ENCODE assay signal across 1 cellular context in the genomic region with DNA sequence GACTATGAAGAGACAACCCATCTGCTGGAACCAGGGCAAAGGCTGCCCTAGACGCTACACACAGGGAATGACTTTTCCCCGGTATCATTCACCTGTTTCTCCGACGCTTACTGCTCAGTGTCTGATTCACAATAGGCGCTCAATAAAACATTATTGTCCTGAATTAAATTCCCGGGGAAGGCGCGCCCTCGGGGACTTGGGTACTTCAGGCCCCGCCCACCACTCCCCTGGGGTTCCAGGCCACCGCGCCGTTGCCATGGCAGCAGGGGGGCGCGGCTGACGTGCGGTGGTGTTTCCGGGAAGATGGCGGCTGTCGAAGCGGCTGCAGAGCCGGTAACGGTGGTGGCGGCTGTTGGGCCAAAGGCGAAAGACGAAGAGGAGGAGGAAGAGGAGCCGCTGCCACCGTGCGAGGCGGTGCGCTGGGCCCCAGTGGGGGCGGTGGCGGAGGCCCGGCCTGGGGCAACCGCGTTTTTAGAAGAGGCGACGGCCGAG.
TF ChIP-seq lines count a peak whose summit lies in the region.

TSS of gene RUNDC1 (plus strand) at position 292 of the 492 bp plus-strand sequence. CDS start at position 304, 12 bp downstream.

TF ChIP-seq in K562, 482 proteins besides CTCF, POLR2A, EP300 and RAD21 (continued from another document and continues in another):
- TF ChIP-seq, protein P1, sequence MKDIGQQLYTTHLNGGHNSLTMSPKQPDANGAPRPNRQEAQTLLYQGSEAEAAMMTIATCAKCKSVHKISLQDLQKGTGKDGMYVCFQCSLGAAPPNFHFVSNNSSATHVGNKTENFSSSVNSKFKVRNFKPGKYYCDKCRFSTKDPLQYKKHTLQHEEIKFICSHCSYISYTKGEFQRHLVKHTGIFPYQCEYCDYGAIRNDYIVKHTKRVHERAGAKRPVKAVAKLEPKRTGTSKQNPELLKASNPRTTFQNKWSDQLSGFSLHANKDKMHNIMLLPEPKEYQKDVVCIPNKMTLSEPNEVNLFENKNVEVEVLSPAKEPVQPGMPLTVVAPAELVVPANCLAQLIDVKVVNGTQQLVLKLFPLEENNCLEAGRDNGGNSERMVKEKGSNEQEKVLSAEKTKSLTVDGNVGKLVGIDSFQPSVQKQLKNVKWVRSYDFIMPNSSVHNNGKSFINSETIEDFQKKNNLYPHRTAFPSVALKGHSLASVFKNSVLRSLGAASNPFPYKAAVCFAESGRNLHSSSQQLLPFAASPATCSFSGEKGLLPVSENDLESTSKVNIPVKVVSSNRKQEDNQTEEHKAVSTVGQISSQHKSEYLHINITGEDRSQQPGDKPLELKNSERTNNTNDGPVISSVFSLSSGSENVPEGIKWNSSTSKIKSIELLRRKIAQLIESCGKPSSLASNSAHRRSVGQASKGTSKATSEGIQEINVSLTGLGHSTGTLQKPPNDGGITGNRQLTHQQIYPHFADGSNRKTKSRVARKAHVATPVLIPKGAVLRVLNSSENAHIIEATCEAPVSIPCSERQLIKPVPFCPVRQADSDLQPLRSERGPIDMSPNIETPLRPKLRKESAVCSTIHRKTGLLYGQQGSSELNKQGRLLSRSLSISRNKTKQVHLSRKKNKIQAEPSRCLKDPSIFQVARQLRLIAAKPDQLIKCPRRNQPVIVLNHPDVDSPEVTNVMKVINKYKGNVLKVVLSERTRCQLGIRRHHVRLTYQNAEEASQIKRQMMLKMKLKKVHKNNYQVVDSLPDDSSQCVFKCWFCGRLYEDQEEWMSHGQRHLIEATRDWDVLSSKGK (CRISPR knock-in tag; IDR thresholded peaks at IDR 0.05) = no peak
- no peak for TF ChIP-seq ZNF140 (CRISPR knock-in tag; IDR thresholded peaks at IDR 0.05)
- TF ChIP-seq RAD51 (IDR thresholded peaks at IDR 0.05; ENCODE audit: borderline replicate concordance, low read depth) = no peak
- no peak for TF ChIP-seq ZNF444 (CRISPR knock-in tag; IDR thresholded peaks at IDR 0.05)
- no peak for TF ChIP-seq SNRNP70 (optimal IDR thresholded peaks at IDR 0.05; ENCODE audit: low read depth, low read length)
- no peak for TF ChIP-seq TCFL5 (CRISPR knock-in tag; conservative IDR thresholded peaks at IDR 0.05)
- TF ChIP-seq ZNF79 (CRISPR knock-in tag; IDR thresholded peaks at IDR 0.05; ENCODE audit: low read depth) = no peak
- TF ChIP-seq RBM22 (IDR thresholded peaks at IDR 0.05; ENCODE audit: low read depth, low read length, poor library complexity, severe bottlenecking) = peak; percentile 97
- TF ChIP-seq ZNF584 (CRISPR knock-in tag; IDR thresholded peaks at IDR 0.05; ENCODE audit: low read depth) = no peak; the same call in 1 of the 2 replicates
- no peak for TF ChIP-seq WHSC1 (IDR thresholded peaks at IDR 0.05; ENCODE audit: low read length)
- TF ChIP-seq ZNF316 (IDR thresholded peaks at IDR 0.05) = no peak
- no peak for TF ChIP-seq ATF4 (CRISPR knock-in tag; IDR thresholded peaks at IDR 0.05)
- TF ChIP-seq ZNF740 (CRISPR knock-in tag; IDR thresholded peaks at IDR 0.05) = no peak
- no peak for TF ChIP-seq ZNF740 (tag; IDR thresholded peaks at IDR 0.05)
- TF ChIP-seq RBM39 (optimal IDR thresholded peaks at IDR 0.05; ENCODE audit: low read depth, low read length) = no peak
- no peak for TF ChIP-seq RB1 (IDR thresholded peaks at IDR 0.05; ENCODE audit: low read depth)
- TF ChIP-seq HMGXB4 (CRISPR knock-in tag; IDR thresholded peaks at IDR 0.05) = no peak
- TF ChIP-seq E2F3 (CRISPR knock-in tag; IDR thresholded peaks at IDR 0.05) = no peak
- no peak for TF ChIP-seq KLF16 (IDR thresholded peaks at IDR 0.05)
- TF ChIP-seq MCM2 (IDR thresholded peaks at IDR 0.05; ENCODE audit: low read depth) = no peak
- TF ChIP-seq CREM (IDR thresholded peaks at IDR 0.05; ENCODE audit: low read depth) = peak; percentile 85
- TF ChIP-seq ZFP91 (CRISPR knock-in tag; IDR thresholded peaks at IDR 0.05) = no peak
- no peak for TF ChIP-seq TAF9B (IDR thresholded peaks at IDR 0.05; ENCODE audit: partially characterized antibody)
- TF ChIP-seq MXI1 (IDR thresholded peaks at IDR 0.05; ENCODE audit: low read depth, low read length) = peak; percentile 94
- TF ChIP-seq, protein P2, sequence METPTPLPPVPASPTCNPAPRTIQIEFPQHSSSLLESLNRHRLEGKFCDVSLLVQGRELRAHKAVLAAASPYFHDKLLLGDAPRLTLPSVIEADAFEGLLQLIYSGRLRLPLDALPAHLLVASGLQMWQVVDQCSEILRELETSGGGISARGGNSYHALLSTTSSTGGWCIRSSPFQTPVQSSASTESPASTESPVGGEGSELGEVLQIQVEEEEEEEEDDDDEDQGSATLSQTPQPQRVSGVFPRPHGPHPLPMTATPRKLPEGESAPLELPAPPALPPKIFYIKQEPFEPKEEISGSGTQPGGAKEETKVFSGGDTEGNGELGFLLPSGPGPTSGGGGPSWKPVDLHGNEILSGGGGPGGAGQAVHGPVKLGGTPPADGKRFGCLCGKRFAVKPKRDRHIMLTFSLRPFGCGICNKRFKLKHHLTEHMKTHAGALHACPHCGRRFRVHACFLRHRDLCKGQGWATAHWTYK (CRISPR knock-in tag; IDR thresholded peaks at IDR 0.05) = 0 out of 2 replicates have a peak, but pooled peaks have one; percentile 17
- TF ChIP-seq MBD2 (IDR thresholded peaks at IDR 0.05; ENCODE audit: borderline replicate concordance, low read depth) = peak; percentile 53; the same call in 1 of the 2 replicates
- no peak for TF ChIP-seq ZSCAN32 (CRISPR knock-in tag; IDR thresholded peaks at IDR 0.05)
- peak; percentile 66 for TF ChIP-seq VEZF1 (CRISPR knock-in tag; IDR thresholded peaks at IDR 0.05)
- no peak for TF ChIP-seq SMARCC2 (IDR thresholded peaks at IDR 0.05; ENCODE audit: low read depth)
- TF ChIP-seq FUS (optimal IDR thresholded peaks at IDR 0.05; ENCODE audit: low read depth, low read length) = no peak
- TF ChIP-seq ZZZ3 (IDR thresholded peaks at IDR 0.05) = no peak
- no peak for TF ChIP-seq ZNF639 (CRISPR knock-in tag; conservative IDR thresholded peaks at IDR 0.05 in 1 of 2, IDR thresholded peaks at IDR 0.05 in 1 of 2)
- TF ChIP-seq PHB (CRISPR knock-in tag; IDR thresholded peaks at IDR 0.05) = peak; percentile 20; the same call in 1 of the 2 replicates
- no peak for TF ChIP-seq FOXA3 (CRISPR knock-in tag; conservative IDR thresholded peaks at IDR 0.05 in 1 of 2, IDR thresholded peaks at IDR 0.05 in 1 of 2)
- peak; percentile 52; the same call in 1 of the 2 replicates for TF ChIP-seq MYC (IDR thresholded peaks at IDR 0.05; ENCODE audit: low read depth, low read length)
- no peak for TF ChIP-seq MYC (CRISPR knock-in tag; IDR thresholded peaks at IDR 0.05; ENCODE audit: borderline replicate concordance, low read depth)
- TF ChIP-seq TFE3 (CRISPR knock-in tag; IDR thresholded peaks at IDR 0.05) = no peak
- no peak; the same call in 1 of the 2 replicates for TF ChIP-seq E4F1 (CRISPR knock-in tag; IDR thresholded peaks at IDR 0.05; ENCODE audit: borderline replicate concordance)
- peak; percentile 70 for TF ChIP-seq PHF20 (IDR thresholded peaks at IDR 0.05; ENCODE audit: partially characterized antibody)
- no peak for TF ChIP-seq MAFG (tag; conservative IDR thresholded peaks at IDR 0.05)
- no peak for TF ChIP-seq TRIM28 (IDR thresholded peaks at IDR 0.05)
- TF ChIP-seq KAT7 (CRISPR knock-in tag; IDR thresholded peaks at IDR 0.05; ENCODE audit: borderline replicate concordance) = no peak
- peak; percentile 95 for TF ChIP-seq ELF2 (CRISPR knock-in tag; IDR thresholded peaks at IDR 0.05)
